Comparison of ENCODE assay signal across 9 cellular contexts in genomic region chr17:68599873-68600122, GRCh38. TPM values are rescaled to one million over a fixed set of nuclear protein-coding genes. Genes with fewer than 3 reads are reported as not detected.
A peak's percentile ranks its signal among the peaks of the same experiment; 100 is the strongest.
DNase-seq lines count a peak whose midpoint lies in the region; ATAC-seq and TF ChIP-seq lines count a peak whose summit lies in the region.
"Had no signal": no experiment of that assay in that cellular context is flagged by ENCODE, and none has a peak within 500 bp of the region (broad histone marks: within the 10 kb centered on the region; RNA-seq: fewer than 3 reads in every experiment).

No MANE protein-coding gene starts in this region.

- H3K4me1 ChIP-seq in HUES6 (ENCODE audit: control insufficient read depth, insufficient read depth, low read length) (peaks cover 44% of the 10 kb centered on the region), breast epithelium (no peaks in the 10 kb centered on the region), left lung (peaks cover 6 to 68% of the 10 kb centered on the region in 2 donors)

- ATAC-seq in left lung = peak; percentile 7
- ATAC-seq in GM21447 (IDR thresholded peaks at IDR 0.05; ENCODE audit: unreplicated experiment) = no peak

- H3K9me3 ChIP-seq in HUES6 (ENCODE audit: control insufficient read depth, insufficient read depth, low read depth, low read length) = no peaks in the 10 kb centered on the region
- no peaks in the 10 kb centered on the region for H3K9me3 ChIP-seq in breast epithelium
- no peaks in the 10 kb centered on the region for H3K9me3 ChIP-seq in left lung

- TF ChIP-seq CTCF in breast epithelium (IDR thresholded peaks at IDR 0.05) (no peak), left lung (IDR thresholded peaks at IDR 0.05) (no peak)

- H3K36me3 ChIP-seq in HUES6 (ENCODE audit: control insufficient read depth, insufficient read depth, low read length) = peaks cover 40% of the 10 kb centered on the region; the same call in 1 of the 2 replicates
- no peaks in the 10 kb centered on the region for H3K36me3 ChIP-seq in breast epithelium
- no peaks in the 10 kb centered on the region for H3K36me3 ChIP-seq in left lung

- intact Hi-C loops in breast epithelium (cut with DNase I; ENCODE audit: low total_unique reads) = no loop called here
- intact Hi-C loops in left lung (cut with DNase I) = loop anchor here in 1 of 2 donors (10.0 kb wide), 1 partner anchor 55 kb away; no protein-coding TSS in a partner anchor

- DNase-seq in breast epithelium (ENCODE audit: low spot score in 2 of 2) = no peak
- peak in 1 of 2 donors; percentile 62 for DNase-seq in left lung
- DNase-seq in AG20443 (ENCODE audit: low spot score) = no peak
- DNase-seq in iPS-NIHi11 (ENCODE audit: low spot score) = no peak
- DNase-seq in germinal center (ENCODE audit: low spot score) = no peak
- DNase-seq: NCI-H1694 had no signal

- H3K4me3 ChIP-seq in HUES6 (ENCODE audit: low read depth, low read length) (peak overlapping the region; percentile 82), breast epithelium (peak overlapping the region; percentile 63 to 86 (median 81)), left lung (peak overlapping the region; percentile 62 to 66), skin epidermis (peak overlapping the region; percentile 47 to 67 (median 53))

- no peak for TF ChIP-seq POLR2A in breast epithelium (IDR thresholded peaks at IDR 0.05)

- H3K27me3 ChIP-seq in HUES6 (ENCODE audit: control insufficient read depth, insufficient read depth, low read length) = peaks cover 24% of the 10 kb centered on the region
- H3K27me3 ChIP-seq in breast epithelium = no peaks in the 10 kb centered on the region
- H3K27me3 ChIP-seq in left lung = peaks cover 0 to 64% of the 10 kb centered on the region in 2 donors

- peak overlapping the region; percentile 88; the same call in 1 of the 2 replicates for H3K27ac ChIP-seq in HUES6 (ENCODE audit: low read depth, low read length)
- peak overlapping the region; percentile 73 to 88 for H3K27ac ChIP-seq in breast epithelium
- peak overlapping the region; percentile 89 to 93 for H3K27ac ChIP-seq in left lung
- H3K27ac ChIP-seq in skin epidermis = peak overlapping the region; percentile 63 to 94 (median 88)

- peak overlapping the region; percentile 95 for H3K9ac ChIP-seq in HUES6 (ENCODE audit: low read length)

RNA-seq across cellular contexts. Expression of gene FAM20A, which starts 1.4 kb away (rescaled TPM):
- total RNA-seq in breast epithelium (10 to 100 TPM in 2 of 3 donors, 1 to 10 TPM in 1; 6.2 to 28.8 (median 11.3) TPM), left lung (10 to 100 TPM; 46.8 to 85.9 TPM)
